Comparison of ENCODE assay signal across 22 cellular contexts in genomic region chr21:22927469-22927868, GRCh38.
DNase-seq lines count a peak whose midpoint lies in the region; ATAC-seq, FAIRE-seq and TF ChIP-seq lines count a peak whose summit lies in the region.
"Had no signal": no experiment of that assay in that cellular context is flagged by ENCODE, and none has a peak within 500 bp of the region (broad histone marks: within the 10 kb centered on the region; RNA-seq: fewer than 3 reads in every experiment).

No MANE protein-coding gene starts in this region.

- peak overlapping the region; percentile 85; the same call in 1 of the 2 replicates for H3K27ac Mint-ChIP-seq in WTC11
- H3K27ac Mint-ChIP-seq in activated T-cell treated with anti-CD3 and anti-CD28 coated beads, Interleukin-2, amount 50 U/mL, for 72 hours: no peak overlapping the region
- H3K27ac Mint-ChIP-seq: B cell; CD4-positive, alpha-beta T cell; CD8-positive, alpha-beta T cell had no signal

- no peak overlapping the region for H4K8ac ChIP-seq in IMR-90 (ENCODE audit: low read depth in 2 of 2, low read length in 2 of 2)

- no peak overlapping the region for H3K4ac ChIP-seq in IMR-90 (ENCODE audit: low read depth, low read length)

- no peak for ATAC-seq in A549
- no peak for ATAC-seq in IMR-90 (ENCODE audit: low read depth)
- ATAC-seq in WTC11: no peak
- ATAC-seq in activated T-cell treated with anti-CD3 and anti-CD28 coated beads, Interleukin-2, amount 50 U/mL, for 72 hours (replicated peaks in 1 of 2): no peak
- ATAC-seq: CD8-positive, alpha-beta T cell had no signal

- H2AFZ ChIP-seq in IMR-90 (replicated peaks; ENCODE audit: low read length, poor library complexity): no peak overlapping the region

- CTCF ChIA-PET in A549 (lab: Yijun Ruan, JAX) (interaction anchor here (0.7 kb wide), 1 partner anchor 1310 kb away, joined by 3 read pairs; no protein-coding TSS in a partner anchor), IMR-90 (lab: Yijun Ruan, JAX) (no interaction called here), WTC11 (lab: Charles Lee) (no interaction called here)

- dilution Hi-C loops in IMR-90 (cut with HindIII; ENCODE audit: low sequenced_read_pairs, unreplicated experiment): no loop called here

- no peak overlapping the region for H3K14ac ChIP-seq in IMR-90 (replicated peaks; ENCODE audit: low read depth, low read length)

- no peak overlapping the region for H2BK5ac ChIP-seq in IMR-90 (ENCODE audit: low read depth, low read length, poor library complexity, severe bottlenecking)

- no peaks in the 10 kb centered on the region for H3K27me3 ChIP-seq in IMR-90 (ENCODE audit: control insufficient read depth, insufficient read depth, low read length)
- H3K27me3 ChIP-seq: BLaER1 treated with 17β-estradiol and CSF1 and Interleukin-3, amounts not matched to agents 10 nM and 100 nM had no signal

- H3K4me3 ChIP-seq in A549 (no peak overlapping the region), IMR-90 (ENCODE audit: insufficient read depth, low read depth, low read length) (no peak overlapping the region)
- H3K4me3 ChIP-seq: BLaER1 treated with 17β-estradiol and CSF1 and Interleukin-3, amounts not matched to agents 10 nM and 100 nM had no signal

- H3K36me3 ChIP-seq in IMR-90 (ENCODE audit: control insufficient read depth, insufficient read depth, low read length): no peaks in the 10 kb centered on the region

- no peak for TF ChIP-seq RAD21 in A549 (conservative IDR thresholded peaks at IDR 0.05 in 1 of 2, IDR thresholded peaks at IDR 0.05 in 1 of 2)
- no peak for TF ChIP-seq RAD21 in IMR-90 (IDR thresholded peaks at IDR 0.05; ENCODE audit: low read length)

- H3K4me1 Mint-ChIP-seq in WTC11: no peaks in the 10 kb centered on the region
- H3K4me1 Mint-ChIP-seq in activated T-cell treated with anti-CD3 and anti-CD28 coated beads, Interleukin-2, amount 50 U/mL, for 72 hours (ENCODE audit: low read depth): no peaks in the 10 kb centered on the region

- no peak overlapping the region for H2BK120ac ChIP-seq in IMR-90 (ENCODE audit: low read depth, low read length)

- peaks cover 22% of the 10 kb centered on the region for H3K9me3 Mint-ChIP-seq in WTC11
- peaks cover 0 to 4% of the 10 kb centered on the region in 2 donors for H3K9me3 Mint-ChIP-seq in activated T-cell treated with anti-CD3 and anti-CD28 coated beads, Interleukin-2, amount 50 U/mL, for 72 hours

- no peak overlapping the region for H3K4me2 ChIP-seq in A549
- no peak overlapping the region for H3K4me2 ChIP-seq in IMR-90 (ENCODE audit: low read depth, low read length)
- H3K4me2 ChIP-seq: BLaER1 treated with 17β-estradiol and CSF1 and Interleukin-3, amounts not matched to agents 10 nM and 100 nM had no signal

- POLR2A ChIA-PET in A549 (lab: Yijun Ruan, JAX) (no interaction called here), IMR-90 (lab: Charles Lee; ENCODE audit: unreplicated experiment) (no interaction called here), WTC11 (lab: Charles Lee) (interaction anchor here (0.6 kb wide), 1 partner anchor 542 kb away, joined by 3 read pairs; no protein-coding TSS in a partner anchor)

- no peak for TF ChIP-seq EP300 in A549 (IDR thresholded peaks at IDR 0.05)

- H3K36me3 Mint-ChIP-seq in WTC11: no peaks in the 10 kb centered on the region
- H3K36me3 Mint-ChIP-seq in activated T-cell treated with anti-CD3 and anti-CD28 coated beads, Interleukin-2, amount 50 U/mL, for 72 hours (ENCODE audit: insufficient read depth in 2 of 2): peaks cover 0 to 1% of the 10 kb centered on the region in 2 donors
- H3K36me3 Mint-ChIP-seq: CD8-positive, alpha-beta T cell had no signal

- H3K56ac ChIP-seq in IMR-90 (ENCODE audit: extremely low read depth, insufficient read depth, low read length): no peak overlapping the region

- intact Hi-C loops in IMR-90 (cut with micrococcal nuclease): no loop called here

- no peaks in the 10 kb centered on the region for H4K20me1 ChIP-seq in IMR-90 (ENCODE audit: insufficient read depth, low read length)
- H4K20me1 ChIP-seq: BLaER1 treated with 17β-estradiol and CSF1 and Interleukin-3, amounts not matched to agents 10 nM and 100 nM had no signal

- H3K9me1 ChIP-seq in IMR-90 (ENCODE audit: insufficient read depth, low read length): no peaks in the 10 kb centered on the region

- H2BK15ac ChIP-seq in IMR-90 (ENCODE audit: low read depth, low read length): no peak overlapping the region

- H2AK9ac ChIP-seq in IMR-90 (replicated peaks; ENCODE audit: low read depth, low read length, poor library complexity): no peak overlapping the region

- TF ChIP-seq CTCF in A549 (IDR thresholded peaks at IDR 0.05): no peak
- TF ChIP-seq CTCF in IMR-90 (conservative IDR thresholded peaks at IDR 0.05; ENCODE audit: low read depth, low read length): no peak
- no peak for TF ChIP-seq CTCF in WTC11 (IDR thresholded peaks at IDR 0.05)

- H3K4me3 Mint-ChIP-seq in WTC11: no peak overlapping the region
- no peak overlapping the region for H3K4me3 Mint-ChIP-seq in activated T-cell treated with anti-CD3 and anti-CD28 coated beads, Interleukin-2, amount 50 U/mL, for 72 hours
- H3K4me3 Mint-ChIP-seq: B cell; CD4-positive, alpha-beta T cell; CD8-positive, alpha-beta T cell had no signal

- FAIRE-seq in A549 (lab: Jason Lieb, UNC): no peak
- FAIRE-seq: A204.1, D721Med, G401.6, GM12891, GM19239 had no signal

- DNase-seq in A549 (ENCODE audit: low read depth in 1 of 2, low spot score in 1 of 2): no peak
- no peak for DNase-seq in IMR-90
- DNase-seq in WTC11 (ENCODE audit: low spot score): no peak
- no peak for DNase-seq in NCI-H2227 treated with DMSO at 0.1 percent for 48 hours (lab: John Stamatoyannopoulos, UW)
- no peak for DNase-seq in activated effector memory CD4-positive, alpha-beta T cell treated with Interleukin-2 at 50 U/mL for 16 hours
- no peak for DNase-seq in activated T-cell treated with anti-CD3 and anti-CD28 coated beads, Interleukin-2, amount 50 U/mL, for 72 hours
- DNase-seq: 8988T; AML-193; Caco-2; Calu3; CD4-positive, alpha-beta T cell; CD8-positive, alpha-beta T cell; DMS79 treated with DMSO at 0.1 percent for 48 hours; GF-D8 had no signal

- H2BK20ac ChIP-seq in IMR-90 (ENCODE audit: low read depth, low read length): no peak overlapping the region

- H4K91ac ChIP-seq in IMR-90 (ENCODE audit: insufficient read depth, low read depth, low read length): no peak overlapping the region

- no peak overlapping the region for H4K5ac ChIP-seq in IMR-90 (ENCODE audit: low read depth, low read length)

- no peaks in the 10 kb centered on the region for H3K27me3 Mint-ChIP-seq in WTC11 (ENCODE audit: low read depth)
- H3K27me3 Mint-ChIP-seq in activated T-cell treated with anti-CD3 and anti-CD28 coated beads, Interleukin-2, amount 50 U/mL, for 72 hours (ENCODE audit: low read depth): no peaks in the 10 kb centered on the region
- H3K27me3 Mint-ChIP-seq: B cell; CD4-positive, alpha-beta T cell had no signal

- no peaks in the 10 kb centered on the region for H3K79me1 ChIP-seq in IMR-90 (ENCODE audit: low read depth in 1 of 2, low read length in 2 of 2)

- no peak overlapping the region for H3K9ac ChIP-seq in IMR-90 (ENCODE audit: low read depth, low read length)
- H3K9ac ChIP-seq: BLaER1 treated with 17β-estradiol and CSF1 and Interleukin-3, amounts not matched to agents 10 nM and 100 nM had no signal

- H3K9me3 ChIP-seq in A549 (no peaks in the 10 kb centered on the region), IMR-90 (ENCODE audit: control insufficient read depth, insufficient read depth, low read length) (0 out of 2 replicates have a peak, but pooled peaks cover 2% of the 10 kb centered on the region)
- H3K9me3 ChIP-seq: Caco-2 had no signal

- TF ChIP-seq POLR2A in A549 (IDR thresholded peaks at IDR 0.05; ENCODE audit: low read length) (no peak), IMR-90 (IDR thresholded peaks at IDR 0.05; ENCODE audit: low read depth, low read length) (no peak)

- WGBS in A549 (ENCODE audit: missing lambda C conversion rate): 0% methylated on average over 2 of the region's 2 CpGs
- no CpG with 5 or more reads among the region's 2 CpGs for WGBS in IMR-90 (ENCODE audit: extremely low coverage in 2 of 2, insufficient read length in 1 of 2), 2 experiments

- H3K4me1 ChIP-seq in A549: no peaks in the 10 kb centered on the region
- no peaks in the 10 kb centered on the region for H3K4me1 ChIP-seq in IMR-90 (ENCODE audit: control insufficient read depth, insufficient read depth, low read length)
- H3K4me1 ChIP-seq: Caco-2 had no signal

- no peak overlapping the region for H2AK5ac ChIP-seq in IMR-90 (ENCODE audit: low read depth, low read length)

- no peak overlapping the region for H3K27ac ChIP-seq in A549
- H3K27ac ChIP-seq in IMR-90 (ENCODE audit: insufficient read depth, low read length): no peak overlapping the region
- H3K27ac ChIP-seq: BLaER1 treated with 17β-estradiol and CSF1 and Interleukin-3, amounts not matched to agents 10 nM and 100 nM; C4-2B had no signal

- in situ Hi-C loops in IMR-90 (cut with MboI; ENCODE audit: low sequenced_read_pairs): no loop called here

- no peak overlapping the region for H3K18ac ChIP-seq in IMR-90 (ENCODE audit: low read depth, low read length)

- BruUV-seq in IMR-90 (replicated peaks; lab: Mats Ljungman, UMichigan): no TSS peak

- no peak overlapping the region for H3K23ac ChIP-seq in IMR-90 (ENCODE audit: low read depth, low read length)

TF ChIP-seq in A549, 52 proteins besides CTCF, POLR2A, EP300 and RAD21:
- TF ChIP-seq GATA3 (IDR thresholded peaks at IDR 0.05; ENCODE audit: borderline replicate concordance): no peak
- TF ChIP-seq MAFK (IDR thresholded peaks at IDR 0.05; ENCODE audit: partially characterized antibody): peak; percentile 59

TF ChIP-seq in IMR-90, 13 proteins besides CTCF, POLR2A, EP300 and RAD21:
- TF ChIP-seq RFX5 (IDR thresholded peaks at IDR 0.05; ENCODE audit: low read depth, low read length) (no peak), CEBPB (IDR thresholded peaks at IDR 0.05; ENCODE audit: low read depth, low read length) (no peak), MAZ (IDR thresholded peaks at IDR 0.05; ENCODE audit: borderline replicate concordance, low read depth, low read length) (no peak), RCOR1 (IDR thresholded peaks at IDR 0.05; ENCODE audit: insufficient replicate concordance, low read length) (no peak), MAFK (IDR thresholded peaks at IDR 0.05; ENCODE audit: low read depth, low read length) (peak; percentile 77)

TF ChIP-seq in WTC11, 78 proteins besides CTCF, POLR2A, EP300 and RAD21:
- TF ChIP-seq ZNF423 (CRISPR knock-in tag; IDR thresholded peaks at IDR 0.05) (no peak), TCF7 (CRISPR knock-in tag; IDR thresholded peaks at IDR 0.05; ENCODE audit: low read depth) (no peak)
TF ChIP-seq in WTC11: peak in this region for 0.
